Comparison of ENCODE assay signal across 8 cellular contexts in genomic region chr1:150363426-150364230, GRCh38. TPM values are rescaled to one million over a fixed set of nuclear protein-coding genes. Genes with fewer than 3 reads are reported as not detected.
DNase-seq lines count a peak whose midpoint lies in the region; ATAC-seq and TF ChIP-seq lines count a peak whose summit lies in the region.

RPRD2 (plus strand) TSS chr1:150364147; CDS start chr1:150364715, 568 bp downstream.

- no peak for TF ChIP-seq CTCF in VCaP (conservative IDR thresholded peaks at IDR 0.05)
- peak in 1 of 3 donors; percentile 15 for TF ChIP-seq CTCF in breast epithelium (IDR thresholded peaks at IDR 0.05)

- intact Hi-C loops in breast epithelium (cut with DNase I; ENCODE audit: low total_unique reads), result no loop called here

- no peaks in the 10 kb centered on the region for H3K9me3 ChIP-seq in breast epithelium
- H3K9me3 ChIP-seq in iPS-18c (ENCODE audit: control insufficient read depth, insufficient read depth, low read length), result peaks cover 2% of the 10 kb centered on the region
- H3K9me3 ChIP-seq in skeletal muscle tissue (ENCODE audit: control insufficient read depth in 3 of 3, low read length in 3 of 3), result no peaks in the 10 kb centered on the region

- H3K27me3 ChIP-seq in breast epithelium (no peaks in the 10 kb centered on the region), skeletal muscle tissue (ENCODE audit: control insufficient read depth in 3 of 3, insufficient read depth in 3 of 3, low read length in 3 of 3) (no peaks in the 10 kb centered on the region)

- TF ChIP-seq POLR2A in breast epithelium (IDR thresholded peaks at IDR 0.05), result no peak

- ATAC-seq in GM18870 (IDR thresholded peaks at IDR 0.05; ENCODE audit: unreplicated experiment) (peak; percentile 79), HG03135 (IDR thresholded peaks at IDR 0.05; ENCODE audit: unreplicated experiment) (peak; percentile 70)

- H3K4me3 ChIP-seq in breast epithelium, result peak within 1 kb of the TSS; percentile 79 to 81 (median 79)
- peak within 1 kb of the TSS; percentile 94 for H3K4me3 ChIP-seq in iPS-18c (ENCODE audit: insufficient read depth, low read depth, low read length)
- H3K4me3 ChIP-seq in skeletal muscle tissue (ENCODE audit: low read length in 3 of 3), result peak within 1 kb of the TSS; percentile 92 to 97 (median 93)

- H3K4me1 ChIP-seq in breast epithelium, result no peaks in the 10 kb centered on the region
- peaks cover 10 to 20% (median 13%) of the 10 kb centered on the region in 3 donors for H3K4me1 ChIP-seq in skeletal muscle tissue (ENCODE audit: control insufficient read depth in 3 of 3, insufficient read depth in 3 of 3, low read length in 3 of 3)

- peak; percentile 100 for DNase-seq in ACHN
- DNase-seq in NCI-H2196 treated with DMSO at 0.1 percent for 48 hours (lab: John Stamatoyannopoulos, UW; ENCODE audit: unreplicated experiment), result peak; percentile 98
- DNase-seq in breast epithelium (ENCODE audit: low spot score in 2 of 2), result peak; percentile 99 to 100

- in situ Hi-C loops in ACHN (cut with HindIII; ENCODE audit: low pct_ligation_motif_present, low pct_unique_long_range_greater_than_20kb, low sequenced_read_pairs), result no loop called here

- H3K36me3 ChIP-seq in breast epithelium, result no peaks in the 10 kb centered on the region
- H3K36me3 ChIP-seq in skeletal muscle tissue (ENCODE audit: control insufficient read depth in 3 of 3, insufficient read depth in 3 of 3, low read length in 3 of 3), result no peaks in the 10 kb centered on the region

- peak within 1 kb of the TSS; percentile 93 to 99 (median 99) for H3K9ac ChIP-seq in skeletal muscle tissue (ENCODE audit: low read depth in 1 of 3, low read length in 3 of 3)

- H3K27ac ChIP-seq in VCaP, result peak within 1 kb of the TSS; percentile 99
- H3K27ac ChIP-seq in breast epithelium, result peak within 1 kb of the TSS; percentile 96 to 97
- H3K27ac ChIP-seq in skeletal muscle tissue (ENCODE audit: low read depth, low read length), result peak within 1 kb of the TSS; percentile 97

RNA-seq across cellular contexts. Expression of gene RPRD2, which starts in this region (rescaled TPM):
- total RNA-seq in breast epithelium, result 10 to 100 TPM; 19.4 to 26.5 (median 20.3) TPM
- 12.0 TPM for total RNA-seq in skeletal muscle tissue

Comparison
In these comparisons a context has a peak if more than half of its experiments do, and no peak if none do; other contexts are left out.
1. Peak in every context shown above with its lines: DNase-seq, ATAC-seq, H3K4me3 ChIP-seq and H3K27ac ChIP-seq.